Comparison of ENCODE assay signal across 8 cellular contexts in genomic region chr10:72625608-72626443, GRCh38. TPM values are rescaled to one million over a fixed set of nuclear protein-coding genes. Genes with fewer than 3 reads are reported as not detected.
DNase-seq lines count a peak whose midpoint lies in the region; TF ChIP-seq lines count a peak whose summit lies in the region.

A gene with protein sequence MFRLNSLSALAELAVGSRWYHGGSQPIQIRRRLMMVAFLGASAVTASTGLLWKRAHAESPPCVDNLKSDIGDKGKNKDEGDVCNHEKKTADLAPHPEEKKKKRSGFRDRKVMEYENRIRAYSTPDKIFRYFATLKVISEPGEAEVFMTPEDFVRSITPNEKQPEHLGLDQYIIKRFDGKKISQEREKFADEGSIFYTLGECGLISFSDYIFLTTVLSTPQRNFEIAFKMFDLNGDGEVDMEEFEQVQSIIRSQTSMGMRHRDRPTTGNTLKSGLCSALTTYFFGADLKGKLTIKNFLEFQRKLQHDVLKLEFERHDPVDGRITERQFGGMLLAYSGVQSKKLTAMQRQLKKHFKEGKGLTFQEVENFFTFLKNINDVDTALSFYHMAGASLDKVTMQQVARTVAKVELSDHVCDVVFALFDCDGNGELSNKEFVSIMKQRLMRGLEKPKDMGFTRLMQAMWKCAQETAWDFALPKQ (minus strand): TSS chr10:72626079. CDS start chr10:72566793, 59,286 bp downstream.

- no peaks in the 10 kb centered on the region for H3K9me2 ChIP-seq in SK-N-SH

- H3K4me1 Mint-ChIP-seq in HFFc6 (ENCODE audit: low read depth) = peaks cover 15% of the 10 kb centered on the region

- no peaks in the 10 kb centered on the region for H4K20me1 ChIP-seq in SK-N-SH (ENCODE audit: insufficient read depth)

- peaks cover 0 to 2% of the 10 kb centered on the region in 2 experiments for H3K36me3 ChIP-seq in SK-N-SH (replicated peaks in 1 of 2; ENCODE audit: control insufficient read depth in 1 of 2, insufficient read depth in 2 of 2, low read length in 1 of 2)
- H3K36me3 ChIP-seq in suprapubic skin = no peaks in the 10 kb centered on the region

- 0 out of 2 replicates have a peak, but pooled peaks cover 4% of the 10 kb centered on the region for H3K36me3 Mint-ChIP-seq in HFFc6 (ENCODE audit: low read depth)

- POLR2A ChIA-PET in SK-N-SH (lab: Yijun Ruan, JAX) = interaction anchor here (0.7 kb wide), 1 partner anchor 67 kb away, joined by 3 read pairs; no protein-coding TSS in a partner anchor

- no peak for TF ChIP-seq EP300 in SK-N-SH (IDR thresholded peaks at IDR 0.05; ENCODE audit: borderline replicate concordance in 1 of 2, low read depth in 1 of 2, low read length in 1 of 2)
- no peak for TF ChIP-seq EP300 in suprapubic skin (IDR thresholded peaks at IDR 0.05)

- peak within 1 kb of the TSS; percentile 88 for H3K27ac Mint-ChIP-seq in HFFc6

- peak; percentile 12; the same call in 1 of the 2 replicates for TF ChIP-seq RAD21 in SK-N-SH (IDR thresholded peaks at IDR 0.05; ENCODE audit: low read length)

- peak within 1 kb of the TSS; percentile 86 for H3K4me2 ChIP-seq in SK-N-SH

- peak within 1 kb of the TSS; percentile 100 for H2AFZ ChIP-seq in SK-N-SH (ENCODE audit: low read depth)

- H3F3A ChIP-seq in SK-N-SH (replicated peaks; ENCODE audit: insufficient read depth) = no peaks in the 10 kb centered on the region

- peak within 1 kb of the TSS; percentile 97 for H3K4me3 Mint-ChIP-seq in HFFc6

- H3K4me3 ChIP-seq in SK-N-SH (ENCODE audit: low read depth in 2 of 2, low read length in 1 of 2) (peak within 1 kb of the TSS; percentile 74 to 90), suprapubic skin (peak within 1 kb of the TSS; percentile 94)

- CTCF ChIA-PET in SK-N-SH (lab: Yijun Ruan, JAX) = interaction anchor here (0.8 to 1.0 kb wide), 2 partner anchors 10 to 208 kb away, joined by 3 to 6 read pairs; no protein-coding TSS in a partner anchor

- no peaks in the 10 kb centered on the region for H3K27me3 Mint-ChIP-seq in HFFc6 (ENCODE audit: insufficient read depth)

- H3K4me1 ChIP-seq in SK-N-SH (ENCODE audit: control insufficient read depth in 1 of 2, insufficient read depth in 2 of 2, low read depth in 1 of 2, low read length in 1 of 2) (peaks cover 0 to 5% of the 10 kb centered on the region in 2 experiments; a peak in 1 of 4 replicates), suprapubic skin (peaks cover 18% of the 10 kb centered on the region)

- TF ChIP-seq POLR2A in suprapubic skin (IDR thresholded peaks at IDR 0.05) = no peak

- TF ChIP-seq CTCF in HFFc6 (IDR thresholded peaks at IDR 0.05) (no peak), SK-N-SH (IDR thresholded peaks at IDR 0.05) (no peak), suprapubic skin (IDR thresholded peaks at IDR 0.05) (no peak)

- peak within 1 kb of the TSS; percentile 86 for H3K9ac ChIP-seq in SK-N-SH

- 2% methylated on average over 49 of the region's 49 CpGs for WGBS in SK-N-SH (ENCODE audit: low lambda C conversion rate)
- 0% methylated on average over 49 of the region's 49 CpGs for WGBS in suprapubic skin

- H3K27me3 ChIP-seq in SK-N-SH (ENCODE audit: insufficient read depth) = no peaks in the 10 kb centered on the region
- no peaks in the 10 kb centered on the region for H3K27me3 ChIP-seq in suprapubic skin

- no peaks in the 10 kb centered on the region for H3K9me3 Mint-ChIP-seq in HFFc6

- no peaks in the 10 kb centered on the region for H3K9me3 ChIP-seq in SK-N-SH
- H3K9me3 ChIP-seq in suprapubic skin = no peaks in the 10 kb centered on the region

- H3K79me2 ChIP-seq in SK-N-SH (ENCODE audit: insufficient read depth) = peaks cover 43% of the 10 kb centered on the region

- peak; percentile 68 for DNase-seq in GM04503 (ENCODE audit: low read depth)
- DNase-seq in HFFc6 = peak; percentile 90
- DNase-seq in NCI-H1048 (lab: John Stamatoyannopoulos, UW) = peak; percentile 94
- peak; percentile 94 for DNase-seq in SK-N-SH
- peak; percentile 95 for DNase-seq in activated naive CD4-positive, alpha-beta T cell treated with anti-CD3 and anti-CD28 coated beads, Interleukin-2, amount 50 U/mL, for 16 hours
- peak; percentile 95 for DNase-seq in germinal center (ENCODE audit: low spot score)
- peak; percentile 19 to 97 (median 93) for DNase-seq in nucleus accumbens (lab: John Stamatoyannopoulos, UW)
- DNase-seq in suprapubic skin (ENCODE audit: low spot score in 2 of 2) = peak; percentile 97

- H3K27ac ChIP-seq in SK-N-SH (ENCODE audit: low read depth in 2 of 2, low read length in 1 of 2) (peak within 1 kb of the TSS; percentile 67 to 68), suprapubic skin (peak within 1 kb of the TSS; percentile 88)

TF ChIP-seq in SK-N-SH, 30 proteins besides CTCF, POLR2A, EP300 and RAD21:
- TF ChIP-seq, protein P1, sequence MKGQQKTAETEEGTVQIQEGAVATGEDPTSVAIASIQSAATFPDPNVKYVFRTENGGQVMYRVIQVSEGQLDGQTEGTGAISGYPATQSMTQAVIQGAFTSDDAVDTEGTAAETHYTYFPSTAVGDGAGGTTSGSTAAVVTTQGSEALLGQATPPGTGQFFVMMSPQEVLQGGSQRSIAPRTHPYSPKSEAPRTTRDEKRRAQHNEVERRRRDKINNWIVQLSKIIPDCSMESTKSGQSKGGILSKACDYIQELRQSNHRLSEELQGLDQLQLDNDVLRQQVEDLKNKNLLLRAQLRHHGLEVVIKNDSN (IDR thresholded peaks at IDR 0.05; ENCODE audit: borderline replicate concordance, low read depth) = peak; percentile 96
- TF ChIP-seq, protein P2, sequence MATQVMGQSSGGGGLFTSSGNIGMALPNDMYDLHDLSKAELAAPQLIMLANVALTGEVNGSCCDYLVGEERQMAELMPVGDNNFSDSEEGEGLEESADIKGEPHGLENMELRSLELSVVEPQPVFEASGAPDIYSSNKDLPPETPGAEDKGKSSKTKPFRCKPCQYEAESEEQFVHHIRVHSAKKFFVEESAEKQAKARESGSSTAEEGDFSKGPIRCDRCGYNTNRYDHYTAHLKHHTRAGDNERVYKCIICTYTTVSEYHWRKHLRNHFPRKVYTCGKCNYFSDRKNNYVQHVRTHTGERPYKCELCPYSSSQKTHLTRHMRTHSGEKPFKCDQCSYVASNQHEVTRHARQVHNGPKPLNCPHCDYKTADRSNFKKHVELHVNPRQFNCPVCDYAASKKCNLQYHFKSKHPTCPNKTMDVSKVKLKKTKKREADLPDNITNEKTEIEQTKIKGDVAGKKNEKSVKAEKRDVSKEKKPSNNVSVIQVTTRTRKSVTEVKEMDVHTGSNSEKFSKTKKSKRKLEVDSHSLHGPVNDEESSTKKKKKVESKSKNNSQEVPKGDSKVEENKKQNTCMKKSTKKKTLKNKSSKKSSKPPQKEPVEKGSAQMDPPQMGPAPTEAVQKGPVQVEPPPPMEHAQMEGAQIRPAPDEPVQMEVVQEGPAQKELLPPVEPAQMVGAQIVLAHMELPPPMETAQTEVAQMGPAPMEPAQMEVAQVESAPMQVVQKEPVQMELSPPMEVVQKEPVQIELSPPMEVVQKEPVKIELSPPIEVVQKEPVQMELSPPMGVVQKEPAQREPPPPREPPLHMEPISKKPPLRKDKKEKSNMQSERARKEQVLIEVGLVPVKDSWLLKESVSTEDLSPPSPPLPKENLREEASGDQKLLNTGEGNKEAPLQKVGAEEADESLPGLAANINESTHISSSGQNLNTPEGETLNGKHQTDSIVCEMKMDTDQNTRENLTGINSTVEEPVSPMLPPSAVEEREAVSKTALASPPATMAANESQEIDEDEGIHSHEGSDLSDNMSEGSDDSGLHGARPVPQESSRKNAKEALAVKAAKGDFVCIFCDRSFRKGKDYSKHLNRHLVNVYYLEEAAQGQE (IDR thresholded peaks at IDR 0.05; ENCODE audit: low read depth, low read length) = peak; percentile 74; the same call in 1 of the 2 replicates
- TF ChIP-seq GATA2 (CRISPR knock-in tag; IDR thresholded peaks at IDR 0.05) = no peak
- peak; percentile 80; the same call in 1 of the 2 replicates for TF ChIP-seq SIN3A (IDR thresholded peaks at IDR 0.05; ENCODE audit: borderline replicate concordance, low read depth, low read length)
- TF ChIP-seq, protein P3, sequence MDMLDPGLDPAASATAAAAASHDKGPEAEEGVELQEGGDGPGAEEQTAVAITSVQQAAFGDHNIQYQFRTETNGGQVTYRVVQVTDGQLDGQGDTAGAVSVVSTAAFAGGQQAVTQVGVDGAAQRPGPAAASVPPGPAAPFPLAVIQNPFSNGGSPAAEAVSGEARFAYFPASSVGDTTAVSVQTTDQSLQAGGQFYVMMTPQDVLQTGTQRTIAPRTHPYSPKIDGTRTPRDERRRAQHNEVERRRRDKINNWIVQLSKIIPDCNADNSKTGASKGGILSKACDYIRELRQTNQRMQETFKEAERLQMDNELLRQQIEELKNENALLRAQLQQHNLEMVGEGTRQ (IDR thresholded peaks at IDR 0.05; ENCODE audit: borderline replicate concordance, low read depth, low read length) = peak; percentile 72
- TF ChIP-seq RFX5 (IDR thresholded peaks at IDR 0.05; ENCODE audit: low read length) = no peak
- peak; percentile 63; the same call in 1 of the 2 replicates for TF ChIP-seq YY1 (IDR thresholded peaks at IDR 0.05; ENCODE audit: low read depth)
- TF ChIP-seq TAF1 (IDR thresholded peaks at IDR 0.05; ENCODE audit: borderline replicate concordance, low read depth, low read length) = peak; percentile 42; the same call in 1 of the 2 replicates
- TF ChIP-seq IRF3 (IDR thresholded peaks at IDR 0.05; ENCODE audit: low read depth, low read length) = no peak
- peak; percentile 91 for TF ChIP-seq MXI1 (IDR thresholded peaks at IDR 0.05; ENCODE audit: low read depth, low read length)
- peak; percentile 93 for TF ChIP-seq POLR2AphosphoS5 (IDR thresholded peaks at IDR 0.05; ENCODE audit: low read depth, low read length)

RNA-seq across cellular contexts. Expression of the gene that starts here (rescaled TPM):
- 10 to 100 TPM; 54.7 to 62.7 (median 59.8) TPM for total RNA-seq in HFFc6 (2021; fragmentation: NEBNext Ultra II Directional; extraction: Animal tissue kit (Norgen Biotek cat#: 25700))
- polyA plus RNA-seq in SK-N-SH (2012; rRNA removed) = 24.6 and 25.2 TPM in 2 replicates
- polyA plus RNA-seq in SK-N-SH (2012; cell fraction: cytosol; rRNA removed) = 30.2 and 30.8 TPM in 2 replicates
- 10.6 and 14.8 TPM in 2 replicates for polyA plus RNA-seq in SK-N-SH (2012; cell fraction: nucleus; rRNA removed)
- 10 to 100 TPM; 34.1 to 37.6 (median 35.6) TPM for total RNA-seq in suprapubic skin

Comparison
In these comparisons a context has a peak if more than half of its experiments do, and no peak if none do; other contexts are left out.
1. Peak in every context shown above with its lines: DNase-seq, H3K4me3 ChIP-seq and H3K27ac ChIP-seq.